In genomic region chr12:48997719-48998496, GRCh38 we compare ENCODE assay signal across 9 cellular contexts. TPM values are rescaled to one million over a fixed set of nuclear protein-coding genes. Genes with fewer than 3 reads are reported as not detected.
A peak's percentile ranks its signal among the peaks of the same experiment; 100 is the strongest.
DNase-seq lines count a peak whose midpoint lies in the region; ATAC-seq lines count a peak whose summit lies in the region.
"Had no signal": no experiment of that assay in that cellular context is flagged by ENCODE, and none has a peak within 500 bp of the region (broad histone marks: within the 10 kb centered on the region; RNA-seq: fewer than 3 reads in every experiment).

No MANE protein-coding gene starts in this region.

- intact Hi-C loops in left ventricle myocardium superior (cut with micrococcal nuclease), result no loop called here

- CTCF ChIA-PET in activated CD8-positive, alpha-beta T cell treated with anti-CD3 and anti-CD28 coated beads, Interleukin-2, amount 10 ng/mL, durations not matched to agents 7 days and 5 days (lab: Charles Lee), result interaction anchor here (1.0 to 6.6 kb wide), 24 partner anchors 9 to 148 kb away, joined by 3 to 106 read pairs (median 6); partner anchors contain the start of genes ARF3, FKBP11, PRKAG1 and WNT1

- H3K27me3 ChIP-seq in skeletal muscle tissue (ENCODE audit: control insufficient read depth in 3 of 3, insufficient read depth in 3 of 3, low read length in 3 of 3), result peaks cover 15 to 36% (median 24%) of the 10 kb centered on the region in 3 donors

- peaks cover 17 to 21% (median 19%) of the 10 kb centered on the region in 3 donors for H3K36me3 ChIP-seq in skeletal muscle tissue (ENCODE audit: control insufficient read depth in 3 of 3, insufficient read depth in 3 of 3, low read length in 3 of 3)

- H3K4me3 Mint-ChIP-seq in activated CD8-positive, alpha-beta T cell treated with anti-CD3 and anti-CD28 coated beads, Interleukin-2, amount 10 ng/mL, durations not matched to agents 7 days and 5 days, result peak overlapping the region; percentile 38

- H3K4me3 ChIP-seq in skeletal muscle tissue (ENCODE audit: low read length in 3 of 3), result peak overlapping the region; percentile 64 to 76 (median 67)

- H3K27ac Mint-ChIP-seq in activated CD8-positive, alpha-beta T cell treated with anti-CD3 and anti-CD28 coated beads, Interleukin-2, amount 10 ng/mL, durations not matched to agents 7 days and 5 days, result no peak overlapping the region

- peaks cover 39% of the 10 kb centered on the region for H3K4me1 Mint-ChIP-seq in activated CD8-positive, alpha-beta T cell treated with anti-CD3 and anti-CD28 coated beads, Interleukin-2, amount 10 ng/mL, durations not matched to agents 7 days and 5 days (ENCODE audit: low read depth)

- peaks cover 24% of the 10 kb centered on the region for H3K36me3 Mint-ChIP-seq in activated CD8-positive, alpha-beta T cell treated with anti-CD3 and anti-CD28 coated beads, Interleukin-2, amount 10 ng/mL, durations not matched to agents 7 days and 5 days (ENCODE audit: low read depth)

- POLR2A ChIA-PET in activated CD8-positive, alpha-beta T cell treated with anti-CD3 and anti-CD28 coated beads, Interleukin-2, amount 10 ng/mL, durations not matched to agents 7 days and 5 days (lab: Charles Lee), result interaction anchor here (0.6 to 1.5 kb wide), 5 partner anchors 10 to 134 kb away, joined by 3 to 7 read pairs (median 4); partner anchors contain the start of gene TUBA1B

- H3K27ac ChIP-seq in skeletal muscle tissue (ENCODE audit: low read depth, low read length), result no peak overlapping the region

- peak overlapping the region in 2 of 3 donors; percentile 32 to 69 for H3K9ac ChIP-seq in skeletal muscle tissue (ENCODE audit: low read depth in 1 of 3, low read length in 3 of 3)

- peaks cover 27 to 51% (median 47%) of the 10 kb centered on the region in 3 donors for H3K4me1 ChIP-seq in skeletal muscle tissue (ENCODE audit: control insufficient read depth in 3 of 3, insufficient read depth in 3 of 3, low read length in 3 of 3)

- peaks cover 48% of the 10 kb centered on the region for H3K27me3 Mint-ChIP-seq in activated CD8-positive, alpha-beta T cell treated with anti-CD3 and anti-CD28 coated beads, Interleukin-2, amount 10 ng/mL, durations not matched to agents 7 days and 5 days (ENCODE audit: low read depth)

- H3K9me3 Mint-ChIP-seq in activated CD8-positive, alpha-beta T cell treated with anti-CD3 and anti-CD28 coated beads, Interleukin-2, amount 10 ng/mL, durations not matched to agents 7 days and 5 days (ENCODE audit: insufficient read depth), result no peaks in the 10 kb centered on the region

- no peaks in the 10 kb centered on the region for H3K9me3 ChIP-seq in skeletal muscle tissue (ENCODE audit: control insufficient read depth in 3 of 3, low read length in 3 of 3)

- ATAC-seq in HG02642 (IDR thresholded peaks at IDR 0.05; ENCODE audit: poor library complexity, unreplicated experiment), result peak; percentile 41
- peak; percentile 27 for ATAC-seq in activated CD8-positive, alpha-beta T cell treated with anti-CD3 and anti-CD28 coated beads, Interleukin-2, amount 10 ng/mL, durations not matched to agents 7 days and 5 days
- ATAC-seq in left ventricle myocardium superior, result peak; percentile 1

- peak; percentile 62 to 64 for DNase-seq in SHP77 (lab: John Stamatoyannopoulos, UW)
- no peak for DNase-seq in SHP77 treated with DMSO at 0.1 percent for 48 hours (lab: John Stamatoyannopoulos, UW)
- DNase-seq in activated CD8-positive, alpha-beta T cell treated with anti-CD3 and anti-CD28 coated beads, Interleukin-2, amount 10 ng/mL, durations not matched to agents 7 days and 5 days, result no peak
- DNase-seq in left ventricle myocardium superior, result peak; percentile 45
- no peak for DNase-seq in NOMO-1 treated with dmso at 0.1 percent for 144 hours (lab: John Stamatoyannopoulos, UW; ENCODE audit: unreplicated experiment)
- DNase-seq in dermis blood vessel endothelial cell, result no peak

RNA-seq across cellular contexts. Expression of gene DDN, which starts 1.3 kb away (rescaled TPM):
- under 1 TPM; 0.39 to 0.42 TPM for total RNA-seq in activated CD8-positive, alpha-beta T cell treated with anti-CD3 and anti-CD28 coated beads, Interleukin-2, amount 10 ng/mL, durations not matched to agents 7 days and 5 days
- total RNA-seq in left ventricle myocardium superior (0.77 TPM), skeletal muscle tissue (18.8 TPM), dermis blood vessel endothelial cell (under 0.01 and 0.19 TPM in 2 replicates)
- total RNA-seq: subcutaneous adipose tissue had no signal

RNA-seq across cellular contexts. Expression of gene WNT1, which starts 19.8 kb away (rescaled TPM):
- 1 to 10 TPM in 1 of 2 experiments, under 1 TPM in 1; 0.81 to 1.1 TPM for total RNA-seq in activated CD8-positive, alpha-beta T cell treated with anti-CD3 and anti-CD28 coated beads, Interleukin-2, amount 10 ng/mL, durations not matched to agents 7 days and 5 days
- total RNA-seq in left ventricle myocardium superior, result not detected
- total RNA-seq in skeletal muscle tissue, result not detected
- total RNA-seq in dermis blood vessel endothelial cell, result not detected in 2 replicates
- total RNA-seq: subcutaneous adipose tissue had no signal

RNA-seq across cellular contexts. Expression of gene PRKAG1, which starts 20.7 kb away (rescaled TPM):
- 10 to 100 TPM; 57.5 to 59.8 TPM for total RNA-seq in activated CD8-positive, alpha-beta T cell treated with anti-CD3 and anti-CD28 coated beads, Interleukin-2, amount 10 ng/mL, durations not matched to agents 7 days and 5 days
- total RNA-seq in left ventricle myocardium superior, result 78.1 TPM
- 41.8 TPM for total RNA-seq in skeletal muscle tissue
- 40.3 and 48.2 TPM in 2 replicates for total RNA-seq in dermis blood vessel endothelial cell

RNA-seq across cellular contexts. Expression of gene WNT10B, which starts 26.4 kb away (rescaled TPM):
- total RNA-seq in activated CD8-positive, alpha-beta T cell treated with anti-CD3 and anti-CD28 coated beads, Interleukin-2, amount 10 ng/mL, durations not matched to agents 7 days and 5 days, result 1 to 10 TPM; 2.4 to 3.2 TPM
- 0.17 TPM for total RNA-seq in left ventricle myocardium superior
- 0.52 TPM for total RNA-seq in skeletal muscle tissue
- total RNA-seq in dermis blood vessel endothelial cell, result 0.05 TPM in 1 of 2 replicates, not detected in the other

RNA-seq across cellular contexts. Expression of gene ARF3, which starts 40.6 kb away (rescaled TPM):
- 100 to 1,000 TPM; 104 to 108 TPM for total RNA-seq in activated CD8-positive, alpha-beta T cell treated with anti-CD3 and anti-CD28 coated beads, Interleukin-2, amount 10 ng/mL, durations not matched to agents 7 days and 5 days
- total RNA-seq in left ventricle myocardium superior (44.8 TPM), skeletal muscle tissue (19.8 TPM), dermis blood vessel endothelial cell (46.1 and 61.5 TPM in 2 replicates)

Comparison
In these comparisons a context has a peak if more than half of its experiments do, and no peak if none do; other contexts are left out.
1. DNase-seq: peak in SHP77 (2 of 2) and left ventricle myocardium superior (single experiment); none in SHP77 treated with DMSO at 0.1 percent for 48 hours (single experiment), activated CD8-positive, alpha-beta T cell treated with anti-CD3 and anti-CD28 coated beads, Interleukin-2, amount 10 ng/mL, durations not matched to agents 7 days and 5 days (single experiment), NOMO-1 treated with dmso at 0.1 percent for 144 hours (single experiment) and dermis blood vessel endothelial cell (single experiment).
2. RNA of gene DDN, which starts 1.3 kb away (total RNA-seq): 18.8 TPM in skeletal muscle tissue (single experiment); 0.77 TPM in left ventricle myocardium superior (single experiment), 0.39 to 0.42 TPM in activated CD8-positive, alpha-beta T cell treated with anti-CD3 and anti-CD28 coated beads, Interleukin-2, amount 10 ng/mL, durations not matched to agents 7 days and 5 days and under 0.01 to 0.19 TPM in dermis blood vessel endothelial cell; every median in the first group is over 10 times any median in the second.
3. Peak in every context shown above with its lines, with median percentiles within 50 percentile points of each other: ATAC-seq.